ENCODE assay signal across 24 cellular contexts in genomic region chr16:24849641-24850040, GRCh38. TPM values are rescaled to one million over a fixed set of nuclear protein-coding genes. Genes with fewer than 3 reads are reported as not detected.
DNase-seq lines count a peak whose midpoint lies in the region; ATAC-seq and TF ChIP-seq lines count a peak whose summit lies in the region.
"Had no signal": no experiment of that assay in that cellular context is flagged by ENCODE, and none has a peak within 500 bp of the region (broad histone marks: within the 10 kb centered on the region; RNA-seq: fewer than 3 reads in every experiment).

No MANE protein-coding gene starts in this region.

- ATAC-seq in Right ventricle myocardium inferior: no peak
- ATAC-seq: GM12878 had no signal

- H3K9me3 ChIP-seq in sigmoid colon: no peaks in the 10 kb centered on the region
- H3K9me3 ChIP-seq: BE2C, BLaER1 had no signal

- H3K27me3 ChIP-seq in dorsolateral prefrontal cortex (no peaks in the 10 kb centered on the region), sigmoid colon (no peaks in the 10 kb centered on the region)
- H3K27me3 ChIP-seq: BE2C, BLaER1 had no signal

- DNase-seq in cardiac septum (ENCODE audit: low spot score) (peak; percentile 39), Right ventricle myocardium inferior (ENCODE audit: missing footprints) (no peak), dorsolateral prefrontal cortex (peak in 1 of 10 donors; percentile 14), sigmoid colon (peak; percentile 40), inferior parietal cortex (ENCODE audit: extremely low spot score) (no peak), amniotic stem cell (lab: John Stamatoyannopoulos, UW) (no peak), SK-N-DZ (ENCODE audit: low spot score) (no peak)
- DNase-seq: BE2C; CD4-positive, alpha-beta memory T cell; CD4-positive, CD25-positive, alpha-beta regulatory T cell; CD8-positive, alpha-beta memory T cell; COR-L47; DMS153; DMS79; DND-41; GDM1 had no signal

- 81 to 92% methylated on average over 5 of the region's 5 CpGs for WGBS in sigmoid colon, 2 donors

- peak overlapping the region in 53 of 59 donors; percentile 1 to 99 (median 95) for H3K27ac ChIP-seq in dorsolateral prefrontal cortex
- no peak overlapping the region for H3K27ac ChIP-seq in sigmoid colon
- H3K27ac ChIP-seq: 22Rv1, BLaER1 had no signal

- no peaks in the 10 kb centered on the region for H3K36me3 ChIP-seq in sigmoid colon
- H3K36me3 ChIP-seq: BE2C, BLaER1 had no signal

- H3K4me3 ChIP-seq in dorsolateral prefrontal cortex (peak overlapping the region in 10 of 59 donors; percentile 27 to 69 (median 62)), sigmoid colon (no peak overlapping the region)
- H3K4me3 ChIP-seq: BLaER1, GM12878 had no signal

- TF ChIP-seq EP300 in sigmoid colon (IDR thresholded peaks at IDR 0.05): no peak

- TF ChIP-seq POLR2A in sigmoid colon (IDR thresholded peaks at IDR 0.05): no peak

- TF ChIP-seq CTCF in dorsolateral prefrontal cortex (IDR thresholded peaks at IDR 0.05 in 54 of 56, conservative IDR thresholded peaks at IDR 0.05 in 2 of 56; ENCODE audit: low read depth in 1 of 56, partially characterized antibody in 56 of 56): no peak
- no peak for TF ChIP-seq CTCF in sigmoid colon (IDR thresholded peaks at IDR 0.05)

- peaks cover 0 to 24% (median 14%) of the 10 kb centered on the region in 4 donors for H3K4me1 ChIP-seq in sigmoid colon
- H3K4me1 ChIP-seq: BE2C, BLaER1 had no signal

- intact Hi-C loops in cardiac septum (cut with DNase I) (no loop called here), Right ventricle myocardium inferior (cut with DNase I) (no loop called here), dorsolateral prefrontal cortex (cut with DNase I) (no loop called here), sigmoid colon (cut with DNase I) (no loop called here)

RNA-seq across cellular contexts. Expression of gene SLC5A11, which starts 3.9 kb away (rescaled TPM):
- total RNA-seq in cardiac septum (not detected), Right ventricle myocardium inferior (not detected), dorsolateral prefrontal cortex (100 to 1,000 TPM in 21 of 120 experiments, 10 to 100 TPM in 92, 1 to 10 TPM in 7; 2.6 to 281 (median 48.8) TPM), sigmoid colon (under 1 TPM in 1 of 4 donors, not detected in 3; 0.14 TPM)
- polyA plus RNA-seq in sigmoid colon: 1 to 10 TPM in 1 of 3 donors, under 1 TPM in 1, not detected in 1; 0.19 to 1.2 TPM
- polyA plus RNA-seq in SK-N-DZ (2014; cell fraction: cytosol; rRNA removed): 0.72 and 1.4 TPM in 2 replicates
- 0.24 and 0.90 TPM in 2 replicates for polyA plus RNA-seq in SK-N-DZ (2014; cell fraction: nucleus; rRNA removed)
- total RNA-seq: A673; CD4-positive, CD25-positive, alpha-beta regulatory T cell; Daoy; G401; GM12878 had no signal
- polyA plus RNA-seq: AG04450; CD14-positive monocyte; CD4-positive, alpha-beta memory T cell; CD4-positive, CD25-positive, alpha-beta regulatory T cell; CD8-positive, alpha-beta memory T cell had no signal

Comparison
In these comparisons a context has a peak if more than half of its experiments do, and no peak if none do; other contexts are left out.
1. DNase-seq: peak in cardiac septum (single experiment) and sigmoid colon (single experiment); none in Right ventricle myocardium inferior (single experiment), inferior parietal cortex (single experiment), amniotic stem cell (single experiment) and SK-N-DZ (single experiment).
2. H3K27ac ChIP-seq: peak in dorsolateral prefrontal cortex (53 of 59); none in sigmoid colon (0 of 4).